ENCODE assay signal across 1 cellular context in the genomic region with DNA sequence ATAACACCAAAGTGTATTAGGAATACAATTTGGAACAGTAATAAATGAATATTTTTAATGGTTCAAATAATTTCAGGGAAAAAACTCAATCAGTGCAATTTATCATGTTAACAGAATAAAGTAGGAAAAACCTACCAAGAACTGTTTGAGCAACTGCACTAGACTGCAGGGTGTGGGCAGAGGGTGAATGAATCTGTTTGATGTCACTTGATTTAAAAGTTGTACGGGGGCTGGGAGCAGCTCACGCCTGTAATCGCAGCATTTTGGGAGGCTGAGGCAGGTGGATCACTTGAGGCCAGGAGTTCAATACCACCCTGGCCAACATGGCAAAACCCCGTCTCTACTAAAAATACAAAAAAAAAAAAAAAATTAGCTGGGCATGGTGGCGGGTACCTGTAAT. TPM values are rescaled to one million over a fixed set of nuclear protein-coding genes. Genes with fewer than 3 reads are reported as not detected.
"Had no signal": no experiment of that assay in that cellular context is flagged by ENCODE, and none has a peak within 500 bp of the region (broad histone marks: within the 10 kb centered on the region; RNA-seq: fewer than 3 reads in every experiment).

No MANE protein-coding gene starts in this region.

RNA-seq across cellular contexts. Expression of gene GTF2IRD1, which starts 42.1 kb away (rescaled TPM):
- total RNA-seq: activated CD8-positive, alpha-beta T cell treated with anti-CD3 and anti-CD28 coated beads, Interleukin-2, amount 10 ng/mL, durations not matched to agents 7 days and 5 days had no signal
